Comparison of ENCODE assay signal across 16 cellular contexts in the genomic region with DNA sequence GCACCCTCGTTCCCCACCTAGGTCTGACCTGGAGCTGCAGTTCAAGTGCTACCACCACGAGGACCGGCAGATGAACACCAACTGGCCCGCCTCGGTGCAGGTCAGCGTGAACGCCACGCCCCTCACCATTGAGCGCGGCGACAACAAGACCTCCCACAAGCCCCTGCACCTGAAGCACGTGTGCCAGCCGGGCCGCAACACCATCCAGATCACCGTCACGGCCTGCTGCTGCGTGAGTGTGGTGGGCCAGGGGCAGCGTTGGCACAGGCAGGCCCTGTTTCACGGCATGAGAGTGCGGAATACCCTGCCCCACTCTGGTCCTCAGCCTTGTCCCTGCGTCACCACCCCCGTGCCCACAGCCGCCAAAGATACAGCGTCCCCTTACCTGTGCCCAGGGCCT.
"Had no signal": no experiment of that assay in that cellular context is flagged by ENCODE, and none has a peak within 500 bp of the region (broad histone marks: within the 10 kb centered on the region; RNA-seq: fewer than 3 reads in every experiment).

No MANE protein-coding gene starts in this region.

- H3K27me3 ChIP-seq: colonic mucosa, foreskin keratinocyte, ovary, sigmoid colon, spleen, transverse colon, vagina had no signal

- H3K9me3 ChIP-seq: colonic mucosa, ovary, sigmoid colon, spleen, transverse colon, vagina had no signal

- H3K36me3 ChIP-seq: ovary had no signal

- ATAC-seq: foreskin keratinocyte; stimulated activated naive CD8-positive, alpha-beta T cell treated with anti-CD3 and anti-CD28 coated beads, Interleukin-15, Interleukin-2, amounts not matched to agents 100 U/mL and 50 U/mL, for 24 hours had no signal

- H3K4me1 ChIP-seq: colonic mucosa had no signal

- H3K4me3 ChIP-seq: colonic mucosa, ovary, sigmoid colon, spleen, transverse colon, vagina had no signal

- DNase-seq: activated CD4-positive, alpha-beta T cell treated with anti-CD3 and anti-CD28 coated beads, Interleukin-2, amount 50 U/mL, for 48 hours; activated naive CD4-positive, alpha-beta T cell treated with Interleukin-2 at 50 U/mL for 16 hours; anterior cingulate cortex; colonic mucosa; endodermal cell; foreskin keratinocyte; mammary epithelial cell; ovary; sigmoid colon; spleen; stimulated activated naive CD8-positive, alpha-beta T cell treated with anti-CD3 and anti-CD28 coated beads, Interleukin-15, Interleukin-2, amounts not matched to agents 100 U/mL and 50 U/mL, for 24 hours; substantia nigra; transverse colon had no signal

- H3K27me3 Mint-ChIP-seq: brain; central memory CD8-positive, alpha-beta T cell had no signal

- H3K4me3 Mint-ChIP-seq: brain; central memory CD8-positive, alpha-beta T cell; endodermal cell had no signal

- H3K9me3 Mint-ChIP-seq: brain; central memory CD8-positive, alpha-beta T cell; endodermal cell had no signal

- H3K4me1 Mint-ChIP-seq: endodermal cell had no signal

- H3K27ac ChIP-seq: colonic mucosa, foreskin keratinocyte, ovary had no signal
